In the genomic region with DNA sequence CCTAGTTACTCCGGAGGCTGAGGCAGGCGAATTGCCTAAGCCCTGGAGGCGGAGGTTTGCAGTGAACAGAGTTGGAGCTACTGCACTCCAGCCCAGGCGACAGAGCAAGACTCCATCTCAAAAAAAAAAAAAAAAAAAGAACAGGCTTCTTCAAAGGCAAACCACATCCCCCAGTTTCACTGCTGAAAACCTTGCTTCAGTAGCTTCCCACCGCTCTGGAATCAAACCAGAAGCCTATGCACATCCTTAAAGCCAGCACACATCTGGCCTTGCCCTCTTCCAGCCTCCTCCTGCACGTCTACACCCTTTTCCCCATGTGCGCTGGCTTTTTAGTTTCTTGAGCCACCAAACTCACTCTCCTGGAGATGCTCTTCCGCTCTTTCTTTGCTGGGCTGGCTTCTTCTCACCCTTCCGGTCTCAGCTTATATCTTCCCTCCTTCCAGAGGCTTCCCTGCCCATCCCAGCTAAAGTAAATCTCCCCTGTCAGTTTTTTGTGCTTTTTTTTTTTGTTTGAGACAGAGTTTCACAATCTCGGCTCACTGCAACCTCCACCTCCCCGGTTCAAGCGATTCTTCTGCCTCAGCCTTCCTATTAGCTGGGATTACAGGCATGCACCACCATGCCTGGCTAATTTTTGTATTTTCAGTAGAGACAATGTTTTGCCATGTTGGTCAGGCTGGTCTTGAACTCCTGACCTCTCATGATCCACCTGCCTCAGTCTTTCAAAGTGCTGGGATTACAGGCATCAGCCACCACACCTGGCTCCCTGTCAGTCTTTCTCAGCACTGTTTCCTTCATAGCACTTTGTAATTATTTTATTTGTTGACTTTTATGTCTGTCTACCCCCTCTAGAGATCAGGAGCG, we compare ENCODE assay signal across 12 cellular contexts. TPM values are rescaled to one million over a fixed set of nuclear protein-coding genes. Genes with fewer than 3 reads are reported as not detected.
DNase-seq lines count a peak whose midpoint lies in the region; ATAC-seq, FAIRE-seq and TF ChIP-seq lines count a peak whose summit lies in the region.
"Had no signal": no experiment of that assay in that cellular context is flagged by ENCODE, and none has a peak within 500 bp of the region (broad histone marks: within the 10 kb centered on the region; RNA-seq: fewer than 3 reads in every experiment).

No MANE protein-coding gene starts in this region.

- H3K9me3 ChIP-seq in A549: no peaks in the 10 kb centered on the region
- H3K9me3 ChIP-seq: pancreas had no signal

- H3K4me3 Mint-ChIP-seq in activated CD4-positive, alpha-beta memory T cell treated with anti-CD3 and anti-CD28 coated beads for 36 hours: peak overlapping the region; percentile 14
- H3K4me3 Mint-ChIP-seq in mesothelial cell of epicardium: no peak overlapping the region
- H3K4me3 Mint-ChIP-seq: dendritic cell treated with granulocyte-macrophage colony-stimulating factor and Interleukin-4, amounts not matched to agents 40 ng/mL and 50 ng/mL, for 4 days had no signal

- peak overlapping the region; percentile 24 to 96; a peak in 3 of 6 replicates for H3K27ac ChIP-seq in A549
- H3K27ac ChIP-seq: pancreas had no signal

- TF ChIP-seq POLR2A in A549 (IDR thresholded peaks at IDR 0.05; ENCODE audit: low read length): no peak

- CTCF ChIA-PET in A549 (lab: Yijun Ruan, JAX): interaction anchor here (0.7 to 12.8 kb wide), 4 partner anchors 34 to 57 kb away, joined by 3 to 143 read pairs (median 4); no protein-coding TSS in a partner anchor
- CTCF ChIA-PET in activated CD4-positive, alpha-beta memory T cell treated with anti-CD3 and anti-CD28 coated beads for 36 hours (lab: Charles Lee): interaction anchor here (0.6 to 7.7 kb wide), 5 partner anchors 18 to 373 kb away, joined by 3 to 37 read pairs (median 16); no protein-coding TSS in a partner anchor

- no peak for TF ChIP-seq EP300 in A549 (IDR thresholded peaks at IDR 0.05)

- DNase-seq in A549 (ENCODE audit: low read depth in 1 of 2, low spot score in 1 of 2) (no peak), ELF-1 (ENCODE audit: low read depth, low spot score) (peak; percentile 38), mesothelial cell of epicardium (ENCODE audit: low spot score in 2 of 2, unreplicated experiment in 2 of 2) (no peak), NCI-H2081 treated with DMSO at 0.1 percent for 48 hours (lab: John Stamatoyannopoulos, UW) (no peak), NCI-H82 treated with DMSO at 0.1 percent for 48 hours (lab: John Stamatoyannopoulos, UW; ENCODE audit: unreplicated experiment) (no peak)
- DNase-seq in activated CD4-positive, alpha-beta memory T cell treated with anti-CD3 and anti-CD28 coated beads for 36 hours: no peak
- DNase-seq: amniotic stem cell, pancreas had no signal

- H3K27ac Mint-ChIP-seq in activated CD4-positive, alpha-beta memory T cell treated with anti-CD3 and anti-CD28 coated beads for 36 hours: peak overlapping the region; percentile 56
- H3K27ac Mint-ChIP-seq in mesothelial cell of epicardium: peak overlapping the region; percentile 77
- H3K27ac Mint-ChIP-seq: dendritic cell treated with granulocyte-macrophage colony-stimulating factor and Interleukin-4, amounts not matched to agents 40 ng/mL and 50 ng/mL, for 4 days had no signal

- no peak overlapping the region for H3K4me3 ChIP-seq in A549
- H3K4me3 ChIP-seq: pancreas had no signal

- intact Hi-C loops in activated CD4-positive, alpha-beta memory T cell treated with anti-CD3 and anti-CD28 coated beads for 36 hours (cut with micrococcal nuclease): loop anchor here (1.0 kb wide), 1 partner anchor 8 kb away; no protein-coding TSS in a partner anchor

- FAIRE-seq in A549 (lab: Jason Lieb, UNC): no peak
- FAIRE-seq: pancreas had no signal

- H3K4me2 ChIP-seq in A549: no peak overlapping the region

- TF ChIP-seq CTCF in A549 (IDR thresholded peaks at IDR 0.05) (no peak), mesothelial cell of epicardium (IDR thresholded peaks at IDR 0.05; ENCODE audit: unreplicated experiment) (no peak)

- no peak for TF ChIP-seq RAD21 in A549 (conservative IDR thresholded peaks at IDR 0.05 in 1 of 2, IDR thresholded peaks at IDR 0.05 in 1 of 2)

- H3K27me3 Mint-ChIP-seq in activated CD4-positive, alpha-beta memory T cell treated with anti-CD3 and anti-CD28 coated beads for 36 hours: no peaks in the 10 kb centered on the region
- no peaks in the 10 kb centered on the region for H3K27me3 Mint-ChIP-seq in mesothelial cell of epicardium (ENCODE audit: low read depth)

- H3K36me3 Mint-ChIP-seq in activated CD4-positive, alpha-beta memory T cell treated with anti-CD3 and anti-CD28 coated beads for 36 hours: no peaks in the 10 kb centered on the region
- no peaks in the 10 kb centered on the region for H3K36me3 Mint-ChIP-seq in mesothelial cell of epicardium

- ATAC-seq in A549 (no peak), HG02798 (IDR thresholded peaks at IDR 0.05; ENCODE audit: poor library complexity, unreplicated experiment) (no peak), GM21528 (IDR thresholded peaks at IDR 0.05; ENCODE audit: low FRiP score, unreplicated experiment) (no peak)
- ATAC-seq: pancreas, SK-N-SH treated with all-trans-retinoic acid at 6 μM for 48 hours had no signal

- H3K4me1 ChIP-seq in A549: peaks cover 37% of the 10 kb centered on the region
- H3K4me1 ChIP-seq: pancreas had no signal

- POLR2A ChIA-PET in A549 (lab: Yijun Ruan, JAX): no interaction called here
- POLR2A ChIA-PET in activated CD4-positive, alpha-beta memory T cell treated with anti-CD3 and anti-CD28 coated beads for 36 hours (lab: Charles Lee): no interaction called here

- no peaks in the 10 kb centered on the region for H3K9me3 Mint-ChIP-seq in activated CD4-positive, alpha-beta memory T cell treated with anti-CD3 and anti-CD28 coated beads for 36 hours
- H3K9me3 Mint-ChIP-seq in mesothelial cell of epicardium: no peaks in the 10 kb centered on the region
- H3K9me3 Mint-ChIP-seq: dendritic cell treated with granulocyte-macrophage colony-stimulating factor and Interleukin-4, amounts not matched to agents 40 ng/mL and 50 ng/mL, for 4 days had no signal

- 92% methylated on average over 13 of the region's 13 CpGs for WGBS in A549 (ENCODE audit: missing lambda C conversion rate)

- peaks cover 57% of the 10 kb centered on the region for H3K4me1 Mint-ChIP-seq in activated CD4-positive, alpha-beta memory T cell treated with anti-CD3 and anti-CD28 coated beads for 36 hours (ENCODE audit: low read depth)
- H3K4me1 Mint-ChIP-seq in mesothelial cell of epicardium: peaks cover 49% of the 10 kb centered on the region

TF ChIP-seq in A549, 52 proteins besides CTCF, POLR2A, EP300 and RAD21:
- TF ChIP-seq ZNF302 (CRISPR knock-in tag; IDR thresholded peaks at IDR 0.05) (no peak), ZC3H11A (IDR thresholded peaks at IDR 0.05) (no peak), TP53 (CRISPR knock-in tag; IDR thresholded peaks at IDR 0.05) (no peak), RARB (CRISPR knock-in tag; IDR thresholded peaks at IDR 0.05) (no peak), HOXA7 (CRISPR knock-in tag; IDR thresholded peaks at IDR 0.05) (no peak), CEBPB (IDR thresholded peaks at IDR 0.05) (no peak), RNF2 (IDR thresholded peaks at IDR 0.05; ENCODE audit: borderline replicate concordance, low read depth) (no peak), EHF (CRISPR knock-in tag; IDR thresholded peaks at IDR 0.05) (no peak), HEYL (CRISPR knock-in tag; IDR thresholded peaks at IDR 0.05) (no peak), TFCP2L1 (CRISPR knock-in tag; IDR thresholded peaks at IDR 0.05) (no peak), POLR2AphosphoS2 (conservative IDR thresholded peaks at IDR 0.05; ENCODE audit: low read length) (no peak), NPAS2 (CRISPR knock-in tag; IDR thresholded peaks at IDR 0.05; ENCODE audit: borderline replicate concordance) (no peak)
- TF ChIP-seq, protein P1, sequence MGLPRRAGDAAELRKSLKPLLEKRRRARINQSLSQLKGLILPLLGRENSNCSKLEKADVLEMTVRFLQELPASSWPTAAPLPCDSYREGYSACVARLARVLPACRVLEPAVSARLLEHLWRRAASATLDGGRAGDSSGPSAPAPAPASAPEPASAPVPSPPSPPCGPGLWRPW (IDR thresholded peaks at IDR 0.05): no peak
- TF ChIP-seq, protein P2, sequence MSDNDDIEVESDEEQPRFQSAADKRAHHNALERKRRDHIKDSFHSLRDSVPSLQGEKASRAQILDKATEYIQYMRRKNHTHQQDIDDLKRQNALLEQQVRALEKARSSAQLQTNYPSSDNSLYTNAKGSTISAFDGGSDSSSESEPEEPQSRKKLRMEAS (IDR thresholded peaks at IDR 0.05): no peak
- TF ChIP-seq, protein P3, sequence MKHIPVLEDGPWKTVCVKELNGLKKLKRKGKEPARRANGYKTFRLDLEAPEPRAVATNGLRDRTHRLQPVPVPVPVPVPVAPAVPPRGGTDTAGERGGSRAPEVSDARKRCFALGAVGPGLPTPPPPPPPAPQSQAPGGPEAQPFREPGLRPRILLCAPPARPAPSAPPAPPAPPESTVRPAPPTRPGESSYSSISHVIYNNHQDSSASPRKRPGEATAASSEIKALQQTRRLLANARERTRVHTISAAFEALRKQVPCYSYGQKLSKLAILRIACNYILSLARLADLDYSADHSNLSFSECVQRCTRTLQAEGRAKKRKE (CRISPR knock-in tag; IDR thresholded peaks at IDR 0.05; ENCODE audit: low read depth): no peak

RNA-seq across cellular contexts. Expression of a gene that starts 42.0 kb away (rescaled TPM):
- polyA plus RNA-seq in A549 (2011; rRNA removed): 171 and 193 TPM in 2 replicates
- polyA plus RNA-seq in A549 (2012; cell fraction: cytosol; rRNA removed): 847 and 922 TPM in 2 replicates
- 1,068 and 1,236 TPM in 2 replicates for polyA plus RNA-seq in A549 (2012; cell fraction: nucleus; rRNA removed)
- 209 to 336 TPM (median 288 TPM) in 3 replicates for polyA plus RNA-seq in A549 (2017; fragmentation: RNase III; extraction: RNeasy Plus Mini Kit Qiagen cat#74134 plus additional on column Dnase treatment)
- 142 and 176 TPM in 2 replicates for polyA minus RNA-seq in A549 (2011; rRNA and poly(A)+ RNA removed)
- 10 to 100 TPM; 35.9 to 36.2 TPM for total RNA-seq in activated CD4-positive, alpha-beta memory T cell treated with anti-CD3 and anti-CD28 coated beads for 36 hours
- total RNA-seq in mesothelial cell of epicardium: 456 to 487 TPM (median 468 TPM) in 3 replicates

Comparison
In these comparisons a context has a peak if more than half of its experiments do, and no peak if none do; other contexts are left out.
1. RNA of a gene that starts 42.0 kb away (total RNA-seq): 456 to 487 TPM in mesothelial cell of epicardium; 35.9 to 36.2 TPM in activated CD4-positive, alpha-beta memory T cell treated with anti-CD3 and anti-CD28 coated beads for 36 hours; every median in the first group is over 10 times any median in the second.